ENCODE assay signal across 1 cellular context in genomic region chr2:44361330-44362206, GRCh38.
A peak's percentile ranks its signal among the peaks of the same experiment; 100 is the strongest.
TF ChIP-seq lines count a peak whose summit lies in the region.

CAMKMT (plus strand) TSS chr2:44361947.
PREPL (minus strand) TSS chr2:44361494; CDS start chr2:44346342, 15,152 bp downstream.

TF ChIP-seq in K562, 482 proteins besides CTCF, POLR2A, EP300 and RAD21 (continued from another document and continues in another):
- TF ChIP-seq, protein P1, sequence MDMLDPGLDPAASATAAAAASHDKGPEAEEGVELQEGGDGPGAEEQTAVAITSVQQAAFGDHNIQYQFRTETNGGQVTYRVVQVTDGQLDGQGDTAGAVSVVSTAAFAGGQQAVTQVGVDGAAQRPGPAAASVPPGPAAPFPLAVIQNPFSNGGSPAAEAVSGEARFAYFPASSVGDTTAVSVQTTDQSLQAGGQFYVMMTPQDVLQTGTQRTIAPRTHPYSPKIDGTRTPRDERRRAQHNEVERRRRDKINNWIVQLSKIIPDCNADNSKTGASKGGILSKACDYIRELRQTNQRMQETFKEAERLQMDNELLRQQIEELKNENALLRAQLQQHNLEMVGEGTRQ (CRISPR knock-in tag; IDR thresholded peaks at IDR 0.05): peak; percentile 20; the same call in 1 of the 2 replicates
- TF ChIP-seq PHF8 (IDR thresholded peaks at IDR 0.05; ENCODE audit: borderline replicate concordance, low read length) (peak; percentile 77), ZNF280B (CRISPR knock-in tag; IDR thresholded peaks at IDR 0.05) (no peak), RFX1 (IDR thresholded peaks at IDR 0.05) (peak; percentile 98), ZBTB17 (CRISPR knock-in tag; IDR thresholded peaks at IDR 0.05) (peak; percentile 80), ATF7 (IDR thresholded peaks at IDR 0.05) (peak; percentile 95), E2F4 (CRISPR knock-in tag; IDR thresholded peaks at IDR 0.05; ENCODE audit: low read depth) (0 out of 2 replicates have a peak, but pooled peaks have one; percentile 58), HNRNPUL1 (IDR thresholded peaks at IDR 0.05; ENCODE audit: low read length) (no peak), MNT (conservative IDR thresholded peaks at IDR 0.05) (peak; percentile 92 to 97), RREB1 (CRISPR knock-in tag; IDR thresholded peaks at IDR 0.05) (0 out of 2 replicates have a peak, but pooled peaks have one; percentile 47), MAFF (IDR thresholded peaks at IDR 0.05; ENCODE audit: low read length) (no peak), ZNF431 (CRISPR knock-in tag; IDR thresholded peaks at IDR 0.05) (no peak), ARNT (IDR thresholded peaks at IDR 0.05) (peak; percentile 25 to 79; a peak in 1 of 4 replicates), ZFP1 (CRISPR knock-in tag; IDR thresholded peaks at IDR 0.05) (no peak), FOXM1 (IDR thresholded peaks at IDR 0.05; ENCODE audit: low read depth) (no peak), FOXM1 (CRISPR knock-in tag; IDR thresholded peaks at IDR 0.05; ENCODE audit: low read depth) (peak; percentile 75; the same call in 1 of the 2 replicates), ZNF282 (CRISPR knock-in tag; IDR thresholded peaks at IDR 0.05) (no peak), CBFB (CRISPR knock-in tag; IDR thresholded peaks at IDR 0.05) (peak; percentile 24; the same call in 1 of the 2 replicates), MIER1 (IDR thresholded peaks at IDR 0.05; ENCODE audit: low read depth) (no peak), MYNN (IDR thresholded peaks at IDR 0.05) (no peak), MYNN (CRISPR knock-in tag; IDR thresholded peaks at IDR 0.05) (no peak), ETV5 (CRISPR knock-in tag; IDR thresholded peaks at IDR 0.05; ENCODE audit: low read depth) (peak; percentile 82), AFF1 (IDR thresholded peaks at IDR 0.05; ENCODE audit: low read depth in 1 of 2, partially characterized antibody in 2 of 2) (peak; percentile 61 to 95), TAF1 (IDR thresholded peaks at IDR 0.05; ENCODE audit: control insufficient read depth, extremely low read depth, insufficient read depth, low read length, severe bottlenecking) (peak; percentile 77), NCOA4 (IDR thresholded peaks at IDR 0.05; ENCODE audit: partially characterized antibody) (no peak), TEAD1 (CRISPR knock-in tag; IDR thresholded peaks at IDR 0.05) (peak in 1 of 2 experiments; percentile 66; a peak in 1 of 4 replicates), BACH1 (tag; IDR thresholded peaks at IDR 0.05) (0 out of 2 replicates have a peak, but pooled peaks have one; percentile 80), ZBTB26 (CRISPR knock-in tag; IDR thresholded peaks at IDR 0.05) (no peak)
- TF ChIP-seq, protein P2, sequence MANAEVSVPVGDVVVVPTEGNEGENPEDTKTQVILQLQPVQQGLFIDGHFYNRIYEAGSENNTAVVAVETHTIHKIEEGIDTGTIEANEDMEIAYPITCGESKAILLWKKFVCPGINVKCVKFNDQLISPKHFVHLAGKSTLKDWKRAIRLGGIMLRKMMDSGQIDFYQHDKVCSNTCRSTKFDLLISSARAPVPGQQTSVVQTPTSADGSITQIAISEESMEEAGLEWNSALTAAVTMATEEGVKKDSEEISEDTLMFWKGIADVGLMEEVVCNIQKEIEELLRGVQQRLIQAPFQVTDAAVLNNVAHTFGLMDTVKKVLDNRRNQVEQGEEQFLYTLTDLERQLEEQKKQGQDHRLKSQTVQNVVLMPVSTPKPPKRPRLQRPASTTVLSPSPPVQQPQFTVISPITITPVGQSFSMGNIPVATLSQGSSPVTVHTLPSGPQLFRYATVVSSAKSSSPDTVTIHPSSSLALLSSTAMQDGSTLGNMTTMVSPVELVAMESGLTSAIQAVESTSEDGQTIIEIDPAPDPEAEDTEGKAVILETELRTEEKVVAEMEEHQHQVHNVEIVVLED (CRISPR knock-in tag; IDR thresholded peaks at IDR 0.05): peak; percentile 90
- TF ChIP-seq, protein P3, sequence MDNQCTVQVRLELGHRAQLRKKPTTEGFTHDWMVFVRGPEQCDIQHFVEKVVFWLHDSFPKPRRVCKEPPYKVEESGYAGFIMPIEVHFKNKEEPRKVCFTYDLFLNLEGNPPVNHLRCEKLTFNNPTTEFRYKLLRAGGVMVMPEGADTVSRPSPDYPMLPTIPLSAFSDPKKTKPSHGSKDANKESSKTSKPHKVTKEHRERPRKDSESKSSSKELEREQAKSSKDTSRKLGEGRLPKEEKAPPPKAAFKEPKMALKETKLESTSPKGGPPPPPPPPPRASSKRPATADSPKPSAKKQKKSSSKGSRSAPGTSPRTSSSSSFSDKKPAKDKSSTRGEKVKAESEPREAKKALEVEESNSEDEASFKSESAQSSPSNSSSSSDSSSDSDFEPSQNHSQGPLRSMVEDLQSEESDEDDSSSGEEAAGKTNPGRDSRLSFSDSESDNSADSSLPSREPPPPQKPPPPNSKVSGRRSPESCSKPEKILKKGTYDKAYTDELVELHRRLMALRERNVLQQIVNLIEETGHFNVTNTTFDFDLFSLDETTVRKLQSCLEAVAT (IDR thresholded peaks at IDR 0.05): peak in 1 of 2 experiments; percentile 80; a peak in 2 of 4 replicates
- TF ChIP-seq, protein P4, sequence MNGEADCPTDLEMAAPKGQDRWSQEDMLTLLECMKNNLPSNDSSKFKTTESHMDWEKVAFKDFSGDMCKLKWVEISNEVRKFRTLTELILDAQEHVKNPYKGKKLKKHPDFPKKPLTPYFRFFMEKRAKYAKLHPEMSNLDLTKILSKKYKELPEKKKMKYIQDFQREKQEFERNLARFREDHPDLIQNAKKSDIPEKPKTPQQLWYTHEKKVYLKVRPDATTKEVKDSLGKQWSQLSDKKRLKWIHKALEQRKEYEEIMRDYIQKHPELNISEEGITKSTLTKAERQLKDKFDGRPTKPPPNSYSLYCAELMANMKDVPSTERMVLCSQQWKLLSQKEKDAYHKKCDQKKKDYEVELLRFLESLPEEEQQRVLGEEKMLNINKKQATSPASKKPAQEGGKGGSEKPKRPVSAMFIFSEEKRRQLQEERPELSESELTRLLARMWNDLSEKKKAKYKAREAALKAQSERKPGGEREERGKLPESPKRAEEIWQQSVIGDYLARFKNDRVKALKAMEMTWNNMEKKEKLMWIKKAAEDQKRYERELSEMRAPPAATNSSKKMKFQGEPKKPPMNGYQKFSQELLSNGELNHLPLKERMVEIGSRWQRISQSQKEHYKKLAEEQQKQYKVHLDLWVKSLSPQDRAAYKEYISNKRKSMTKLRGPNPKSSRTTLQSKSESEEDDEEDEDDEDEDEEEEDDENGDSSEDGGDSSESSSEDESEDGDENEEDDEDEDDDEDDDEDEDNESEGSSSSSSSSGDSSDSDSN (IDR thresholded peaks at IDR 0.05; ENCODE audit: borderline replicate concordance in 1 of 2, low read depth in 2 of 2, low read length in 2 of 2): 0 out of 4 replicates have a peak, but pooled peaks of 1 of the 2 experiments have one; percentile 44
